ENCODE assay signal across 11 cellular contexts in the genomic region with DNA sequence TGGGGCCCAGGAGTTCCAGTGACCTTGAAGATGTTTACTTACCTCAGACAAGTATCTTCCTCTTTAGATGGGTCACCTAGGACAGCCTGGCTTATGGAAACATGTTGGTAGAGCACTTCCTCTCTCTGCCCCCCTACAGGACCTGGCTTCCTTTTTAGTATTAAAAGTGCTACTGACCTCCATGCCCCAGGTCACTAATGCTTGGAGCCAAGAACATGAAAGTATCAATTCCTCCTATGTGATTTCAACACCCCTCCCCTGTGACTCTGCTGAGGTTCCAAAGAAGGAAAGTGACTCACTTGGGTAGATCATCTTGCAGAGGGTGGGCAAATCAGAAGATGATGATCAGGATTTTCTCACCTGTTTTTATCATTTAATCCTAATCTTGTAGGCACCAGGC.
DNase-seq lines count a peak whose midpoint lies in the region; ATAC-seq, FAIRE-seq and TF ChIP-seq lines count a peak whose summit lies in the region.
"Had no signal": no experiment of that assay in that cellular context is flagged by ENCODE, and none has a peak within 500 bp of the region (broad histone marks: within the 10 kb centered on the region; RNA-seq: fewer than 3 reads in every experiment).

No MANE protein-coding gene starts in this region.

- H3K4me3 ChIP-seq in GM12864 (ENCODE audit: low read depth, low read length): no peak overlapping the region
- H3K4me3 ChIP-seq: skin epidermis had no signal

- H3K27me3 ChIP-seq in foreskin keratinocyte: no peaks in the 10 kb centered on the region

- TF ChIP-seq CTCF in GM12864 (IDR thresholded peaks at IDR 0.05; ENCODE audit: low read depth, low read length, missing control alignments): no peak
- no peak for TF ChIP-seq CTCF in foreskin keratinocyte (conservative IDR thresholded peaks at IDR 0.05)
- TF ChIP-seq CTCF in D721Med (IDR thresholded peaks at IDR 0.05; ENCODE audit: insufficient read depth, missing control alignments): no peak

- FAIRE-seq in D721Med (lab: Jason Lieb, UNC): no peak

- ATAC-seq in GM21529 (IDR thresholded peaks at IDR 0.05; ENCODE audit: unreplicated experiment) (peak; percentile 73), foreskin keratinocyte (peak; percentile 44)

- DNase-seq in GM12864 (ENCODE audit: low read depth) (peak; percentile 38), HT1080 (ENCODE audit: low read depth) (peak; percentile 11), foreskin keratinocyte (no peak), HuH-7.5 (ENCODE audit: low spot score) (no peak), D721Med (ENCODE audit: insufficient read length, low spot score) (no peak), putamen (ENCODE audit: low spot score) (no peak)
- DNase-seq in effector CD4-positive, alpha-beta T cell: no peak
- DNase-seq: activated CD4-positive, CD25-positive, alpha-beta regulatory T cell treated with anti-CD3 and anti-CD28 coated beads, Interleukin-2, amount 50 U/mL, for 72 hours; erythroblast had no signal

- no peak overlapping the region for H3K27ac ChIP-seq in foreskin keratinocyte

- no peaks in the 10 kb centered on the region for H3K4me1 ChIP-seq in foreskin keratinocyte

Comparison
In these comparisons a context has a peak if more than half of its experiments do, and no peak if none do; other contexts are left out.
1. DNase-seq: peak in GM12864 (single experiment) and HT1080 (single experiment); none in foreskin keratinocyte (0 of 2), HuH-7.5 (single experiment), D721Med (single experiment), effector CD4-positive, alpha-beta T cell (single experiment) and putamen (single experiment).